1 cellular context compared by ENCODE assay signal in the genomic region with DNA sequence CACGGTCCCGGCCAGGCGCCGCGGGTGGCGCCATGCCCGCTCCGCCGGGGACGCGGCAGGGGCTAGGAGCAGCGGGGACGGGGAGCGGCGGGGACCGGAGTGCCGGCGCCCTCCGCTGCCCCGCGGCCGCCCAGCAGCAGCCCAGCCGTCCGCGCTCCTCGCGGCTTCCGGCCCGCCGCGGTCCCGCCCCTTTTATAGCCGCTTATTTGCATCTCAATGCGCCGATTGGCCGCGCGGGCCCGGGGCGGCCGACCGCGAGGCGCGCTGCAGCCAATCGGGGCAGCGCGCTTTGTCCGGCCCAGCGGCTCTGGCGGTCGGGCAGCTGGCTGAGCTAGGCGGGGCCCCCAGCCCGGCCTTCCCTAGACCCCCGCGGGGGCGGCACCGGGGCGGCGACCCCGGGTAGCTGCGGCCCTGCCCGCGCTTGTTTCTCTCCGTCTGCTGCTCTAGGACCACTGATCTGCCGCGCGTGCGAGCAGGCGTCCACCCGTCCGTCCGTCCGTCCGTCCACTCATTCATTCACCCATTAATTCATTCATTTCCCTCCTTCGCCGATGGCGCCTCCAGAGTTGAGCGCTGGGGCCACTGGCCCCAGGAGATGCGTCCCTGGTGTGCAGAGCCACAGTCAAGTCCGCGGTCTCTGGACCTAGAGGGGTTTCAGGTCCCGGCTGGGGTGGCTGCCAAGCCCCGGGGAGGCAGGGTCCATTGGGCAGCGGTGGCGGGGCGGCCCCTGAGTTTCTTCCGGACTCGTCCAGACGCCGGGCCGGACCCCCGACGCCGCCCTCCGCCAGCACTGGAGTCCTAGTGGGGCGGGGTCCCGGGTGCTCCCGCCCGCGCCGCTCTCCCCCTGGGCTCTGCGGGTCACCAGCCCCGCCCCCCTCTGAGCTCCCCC.
TF ChIP-seq lines count a peak whose summit lies in the region.

A gene with protein sequence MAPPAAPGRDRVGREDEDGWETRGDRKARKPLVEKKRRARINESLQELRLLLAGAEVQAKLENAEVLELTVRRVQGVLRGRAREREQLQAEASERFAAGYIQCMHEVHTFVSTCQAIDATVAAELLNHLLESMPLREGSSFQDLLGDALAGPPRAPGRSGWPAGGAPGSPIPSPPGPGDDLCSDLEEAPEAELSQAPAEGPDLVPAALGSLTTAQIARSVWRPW (minus strand): TSS at position 167 of the 889 bp plus-strand sequence. CDS start 133 bp downstream, at position 34.

TF ChIP-seq in HepG2, 621 proteins besides CTCF, POLR2A, EP300 and RAD21 (continued from another document and continues in another):
- TF ChIP-seq TFDP1 (CRISPR knock-in tag; IDR thresholded peaks at IDR 0.05; ENCODE audit: borderline replicate concordance) (peak; percentile 49; the same call in 1 of the 2 replicates), ZNF558 (CRISPR knock-in tag; IDR thresholded peaks at IDR 0.05; ENCODE audit: borderline replicate concordance) (no peak), FOXK2 (IDR thresholded peaks at IDR 0.05) (no peak), ZMYM4 (CRISPR knock-in tag; IDR thresholded peaks at IDR 0.05) (peak; percentile 85), CSRNP1 (CRISPR knock-in tag; IDR thresholded peaks at IDR 0.05) (no peak), PHF5A (CRISPR knock-in tag; IDR thresholded peaks at IDR 0.05; ENCODE audit: low read depth, unreplicated experiment) (no peak), ZNF281 (CRISPR knock-in tag; IDR thresholded peaks at IDR 0.05; ENCODE audit: borderline replicate concordance) (peak; percentile 16; the same call in 1 of the 2 replicates), JARID2 (CRISPR knock-in tag; IDR thresholded peaks at IDR 0.05; ENCODE audit: insufficient replicate concordance) (no peak), ZNF101 (CRISPR knock-in tag; IDR thresholded peaks at IDR 0.05; ENCODE audit: borderline replicate concordance, low read depth) (no peak), ZNF660 (CRISPR knock-in tag; IDR thresholded peaks at IDR 0.05; ENCODE audit: borderline replicate concordance, low read depth) (no peak), GABPB1 (CRISPR knock-in tag; IDR thresholded peaks at IDR 0.05) (peak; percentile 73), TP53 (CRISPR knock-in tag; conservative IDR thresholded peaks at IDR 0.05) (no peak), ZNF317 (CRISPR knock-in tag; IDR thresholded peaks at IDR 0.05) (0 out of 2 replicates have a peak, but pooled peaks have one; percentile 23), ZMAT5 (CRISPR knock-in tag; IDR thresholded peaks at IDR 0.05; ENCODE audit: borderline replicate concordance, low read depth) (no peak), ARNT (IDR thresholded peaks at IDR 0.05) (no peak), SIN3A (IDR thresholded peaks at IDR 0.05; ENCODE audit: borderline replicate concordance, low read depth, low read length) (peak; percentile 76; the same call in 1 of the 2 replicates), RFX3 (CRISPR knock-in tag; IDR thresholded peaks at IDR 0.05) (no peak), BCL6 (CRISPR knock-in tag; IDR thresholded peaks at IDR 0.05) (0 out of 2 replicates have a peak, but pooled peaks have one; percentile 9), PHF20 (CRISPR knock-in tag; IDR thresholded peaks at IDR 0.05) (no peak), ZNF713 (CRISPR knock-in tag; IDR thresholded peaks at IDR 0.05) (no peak), NR2F2 (IDR thresholded peaks at IDR 0.05; ENCODE audit: borderline replicate concordance, low read depth) (no peak), RBFOX2 (IDR thresholded peaks at IDR 0.05; ENCODE audit: low read depth, low read length) (peak; percentile 89), XRCC5 (optimal IDR thresholded peaks at IDR 0.05; ENCODE audit: low read length) (peak; percentile 30), ZNF724P (CRISPR knock-in tag; IDR thresholded peaks at IDR 0.05; ENCODE audit: borderline replicate concordance) (no peak), SCMH1 (CRISPR knock-in tag; IDR thresholded peaks at IDR 0.05; ENCODE audit: borderline replicate concordance) (no peak), ZNF205 (CRISPR knock-in tag; IDR thresholded peaks at IDR 0.05) (no peak)
- TF ChIP-seq, protein P1, sequence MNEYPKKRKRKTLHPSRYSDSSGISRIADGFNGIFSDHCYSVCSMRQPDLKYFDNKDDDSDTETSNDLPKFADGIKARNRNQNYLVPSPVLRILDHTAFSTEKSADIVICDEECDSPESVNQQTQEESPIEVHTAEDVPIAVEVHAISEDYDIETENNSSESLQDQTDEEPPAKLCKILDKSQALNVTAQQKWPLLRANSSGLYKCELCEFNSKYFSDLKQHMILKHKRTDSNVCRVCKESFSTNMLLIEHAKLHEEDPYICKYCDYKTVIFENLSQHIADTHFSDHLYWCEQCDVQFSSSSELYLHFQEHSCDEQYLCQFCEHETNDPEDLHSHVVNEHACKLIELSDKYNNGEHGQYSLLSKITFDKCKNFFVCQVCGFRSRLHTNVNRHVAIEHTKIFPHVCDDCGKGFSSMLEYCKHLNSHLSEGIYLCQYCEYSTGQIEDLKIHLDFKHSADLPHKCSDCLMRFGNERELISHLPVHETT (CRISPR knock-in tag; conservative IDR thresholded peaks at IDR 0.05), result no peak
- TF ChIP-seq, protein P2, sequence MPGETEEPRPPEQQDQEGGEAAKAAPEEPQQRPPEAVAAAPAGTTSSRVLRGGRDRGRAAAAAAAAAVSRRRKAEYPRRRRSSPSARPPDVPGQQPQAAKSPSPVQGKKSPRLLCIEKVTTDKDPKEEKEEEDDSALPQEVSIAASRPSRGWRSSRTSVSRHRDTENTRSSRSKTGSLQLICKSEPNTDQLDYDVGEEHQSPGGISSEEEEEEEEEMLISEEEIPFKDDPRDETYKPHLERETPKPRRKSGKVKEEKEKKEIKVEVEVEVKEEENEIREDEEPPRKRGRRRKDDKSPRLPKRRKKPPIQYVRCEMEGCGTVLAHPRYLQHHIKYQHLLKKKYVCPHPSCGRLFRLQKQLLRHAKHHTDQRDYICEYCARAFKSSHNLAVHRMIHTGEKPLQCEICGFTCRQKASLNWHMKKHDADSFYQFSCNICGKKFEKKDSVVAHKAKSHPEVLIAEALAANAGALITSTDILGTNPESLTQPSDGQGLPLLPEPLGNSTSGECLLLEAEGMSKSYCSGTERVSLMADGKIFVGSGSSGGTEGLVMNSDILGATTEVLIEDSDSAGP (CRISPR knock-in tag; IDR thresholded peaks at IDR 0.05; ENCODE audit: borderline replicate concordance), result peak; percentile 55; the same call in 1 of the 2 replicates
- TF ChIP-seq, protein P3, sequence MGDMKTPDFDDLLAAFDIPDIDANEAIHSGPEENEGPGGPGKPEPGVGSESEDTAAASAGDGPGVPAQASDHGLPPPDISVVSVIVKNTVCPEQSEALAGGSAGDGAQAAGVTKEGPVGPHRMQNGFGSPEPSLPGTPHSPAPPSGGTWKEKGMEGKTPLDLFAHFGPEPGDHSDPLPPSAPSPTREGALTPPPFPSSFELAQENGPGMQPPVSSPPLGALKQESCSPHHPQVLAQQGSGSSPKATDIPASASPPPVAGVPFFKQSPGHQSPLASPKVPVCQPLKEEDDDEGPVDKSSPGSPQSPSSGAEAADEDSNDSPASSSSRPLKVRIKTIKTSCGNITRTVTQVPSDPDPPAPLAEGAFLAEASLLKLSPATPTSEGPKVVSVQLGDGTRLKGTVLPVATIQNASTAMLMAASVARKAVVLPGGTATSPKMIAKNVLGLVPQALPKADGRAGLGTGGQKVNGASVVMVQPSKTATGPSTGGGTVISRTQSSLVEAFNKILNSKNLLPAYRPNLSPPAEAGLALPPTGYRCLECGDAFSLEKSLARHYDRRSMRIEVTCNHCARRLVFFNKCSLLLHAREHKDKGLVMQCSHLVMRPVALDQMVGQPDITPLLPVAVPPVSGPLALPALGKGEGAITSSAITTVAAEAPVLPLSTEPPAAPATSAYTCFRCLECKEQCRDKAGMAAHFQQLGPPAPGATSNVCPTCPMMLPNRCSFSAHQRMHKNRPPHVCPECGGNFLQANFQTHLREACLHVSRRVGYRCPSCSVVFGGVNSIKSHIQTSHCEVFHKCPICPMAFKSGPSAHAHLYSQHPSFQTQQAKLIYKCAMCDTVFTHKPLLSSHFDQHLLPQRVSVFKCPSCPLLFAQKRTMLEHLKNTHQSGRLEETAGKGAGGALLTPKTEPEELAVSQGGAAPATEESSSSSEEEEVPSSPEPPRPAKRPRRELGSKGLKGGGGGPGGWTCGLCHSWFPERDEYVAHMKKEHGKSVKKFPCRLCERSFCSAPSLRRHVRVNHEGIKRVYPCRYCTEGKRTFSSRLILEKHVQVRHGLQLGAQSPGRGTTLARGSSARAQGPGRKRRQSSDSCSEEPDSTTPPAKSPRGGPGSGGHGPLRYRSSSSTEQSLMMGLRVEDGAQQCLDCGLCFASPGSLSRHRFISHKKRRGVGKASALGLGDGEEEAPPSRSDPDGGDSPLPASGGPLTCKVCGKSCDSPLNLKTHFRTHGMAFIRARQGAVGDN (CRISPR knock-in tag; IDR thresholded peaks at IDR 0.05), result peak; percentile 66
- TF ChIP-seq, protein P4, sequence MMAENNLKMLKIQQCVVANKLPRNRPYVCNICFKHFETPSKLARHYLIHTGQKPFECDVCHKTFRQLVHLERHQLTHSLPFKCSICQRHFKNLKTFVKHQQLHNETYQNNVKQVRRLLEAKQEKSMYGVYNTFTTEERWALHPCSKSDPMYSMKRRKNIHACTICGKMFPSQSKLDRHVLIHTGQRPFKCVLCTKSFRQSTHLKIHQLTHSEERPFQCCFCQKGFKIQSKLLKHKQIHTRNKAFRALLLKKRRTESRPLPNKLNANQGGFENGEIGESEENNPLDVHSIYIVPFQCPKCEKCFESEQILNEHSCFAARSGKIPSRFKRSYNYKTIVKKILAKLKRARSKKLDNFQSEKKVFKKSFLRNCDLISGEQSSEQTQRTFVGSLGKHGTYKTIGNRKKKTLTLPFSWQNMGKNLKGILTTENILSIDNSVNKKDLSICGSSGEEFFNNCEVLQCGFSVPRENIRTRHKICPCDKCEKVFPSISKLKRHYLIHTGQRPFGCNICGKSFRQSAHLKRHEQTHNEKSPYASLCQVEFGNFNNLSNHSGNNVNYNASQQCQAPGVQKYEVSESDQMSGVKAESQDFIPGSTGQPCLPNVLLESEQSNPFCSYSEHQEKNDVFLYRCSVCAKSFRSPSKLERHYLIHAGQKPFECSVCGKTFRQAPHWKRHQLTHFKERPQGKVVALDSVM (CRISPR knock-in tag; IDR thresholded peaks at IDR 0.05), result peak; percentile 52
- TF ChIP-seq, protein P5, sequence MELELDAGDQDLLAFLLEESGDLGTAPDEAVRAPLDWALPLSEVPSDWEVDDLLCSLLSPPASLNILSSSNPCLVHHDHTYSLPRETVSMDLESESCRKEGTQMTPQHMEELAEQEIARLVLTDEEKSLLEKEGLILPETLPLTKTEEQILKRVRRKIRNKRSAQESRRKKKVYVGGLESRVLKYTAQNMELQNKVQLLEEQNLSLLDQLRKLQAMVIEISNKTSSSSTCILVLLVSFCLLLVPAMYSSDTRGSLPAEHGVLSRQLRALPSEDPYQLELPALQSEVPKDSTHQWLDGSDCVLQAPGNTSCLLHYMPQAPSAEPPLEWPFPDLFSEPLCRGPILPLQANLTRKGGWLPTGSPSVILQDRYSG (CRISPR knock-in tag; IDR thresholded peaks at IDR 0.05), result no peak
- TF ChIP-seq, protein P6, sequence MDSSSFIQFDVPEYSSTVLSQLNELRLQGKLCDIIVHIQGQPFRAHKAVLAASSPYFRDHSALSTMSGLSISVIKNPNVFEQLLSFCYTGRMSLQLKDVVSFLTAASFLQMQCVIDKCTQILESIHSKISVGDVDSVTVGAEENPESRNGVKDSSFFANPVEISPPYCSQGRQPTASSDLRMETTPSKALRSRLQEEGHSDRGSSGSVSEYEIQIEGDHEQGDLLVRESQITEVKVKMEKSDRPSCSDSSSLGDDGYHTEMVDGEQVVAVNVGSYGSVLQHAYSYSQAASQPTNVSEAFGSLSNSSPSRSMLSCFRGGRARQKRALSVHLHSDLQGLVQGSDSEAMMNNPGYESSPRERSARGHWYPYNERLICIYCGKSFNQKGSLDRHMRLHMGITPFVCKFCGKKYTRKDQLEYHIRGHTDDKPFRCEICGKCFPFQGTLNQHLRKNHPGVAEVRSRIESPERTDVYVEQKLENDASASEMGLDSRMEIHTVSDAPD (CRISPR knock-in tag; IDR thresholded peaks at IDR 0.05), result no peak
